ENCODE assay signal across 32 cellular contexts in genomic region chrX:7993873-7994272, GRCh38.
"Had no signal": no experiment of that assay in that cellular context is flagged by ENCODE, and none has a peak within 500 bp of the region (broad histone marks: within the 10 kb centered on the region; RNA-seq: fewer than 3 reads in every experiment).

No MANE protein-coding gene starts in this region.

- H3K36me3 ChIP-seq: cardiac muscle cell, MG63, SJSA1, WERI-Rb-1 had no signal

- ATAC-seq: activated CD8-positive, alpha-beta memory T cell treated with anti-CD3 and anti-CD28 coated beads, Interleukin-2, amount 10 ng/mL, durations not matched to agents 7 days and 5 days; activated naive CD8-positive, alpha-beta T cell treated with anti-CD3 and anti-CD28 coated beads, Interleukin-2, amount 50 U/mL, for 24 hours; Panc1 had no signal

- H3K27me3 ChIP-seq: cardiac muscle cell, MG63, SJSA1 had no signal

- DNase-seq: activated CD4-positive, alpha-beta memory T cell treated with anti-CD3 and anti-CD28 coated beads, Interleukin-2, amount 10 ng/mL, durations not matched to agents 7 days and 5 days; activated CD4-positive, alpha-beta T cell treated with anti-CD3 and anti-CD28 coated beads for 1 hour; activated CD4-positive, alpha-beta T cell treated with anti-CD3 and anti-CD28 coated beads for 48 hours; activated CD4-positive, CD25-positive, alpha-beta regulatory T cell; activated CD8-positive, alpha-beta memory T cell treated with anti-CD3 and anti-CD28 coated beads for 24 hours; activated CD8-positive, alpha-beta memory T cell treated with anti-CD3 and anti-CD28 coated beads, Interleukin-2, amount 10 ng/mL, durations not matched to agents 7 days and 5 days; activated CD8-positive, alpha-beta memory T cell treated with anti-CD3 and anti-CD28 coated beads, Interleukin-2, amount 50 U/mL, for 48 hours; activated effector memory CD4-positive, alpha-beta T cell treated with Interleukin-2 at 50 U/mL for 16 hours; activated naive CD4-positive, alpha-beta T cell treated with anti-CD3 and anti-CD28 coated beads, Interleukin-2, amount 10 ng/mL, durations not matched to agents 7 days and 5 days; activated naive CD8-positive, alpha-beta T cell treated with anti-CD3 and anti-CD28 coated beads, Interleukin-2, amount 50 U/mL, for 24 hours; activated T-cell treated with anti-CD3 and anti-CD28 coated beads, Interleukin-2, amount 50 U/mL, for 48 hours; amniotic stem cell; aorta; Kasumi-1; KG1; MG63; NCI-H1092; NCI-H1436 treated with DMSO at 0.1 percent for 48 hours; NCI-H1694 treated with DMSO at 0.1 percent for 48 hours; NCI-H2029; NCI-H345; NCI-H524 treated with DMSO at 0.1 percent for 48 hours; SHP77 treated with DMSO at 0.1 percent for 48 hours; SK-N-SH; SW 1271; T-helper 1 cell; T-helper 2 cell; T-helper 9 cell; WERI-Rb-1 had no signal

- H3K4me1 ChIP-seq: SJSA1 had no signal

- H3K4me2 ChIP-seq: SK-N-SH had no signal

- H3K9me3 ChIP-seq: MG63, SJSA1, SK-N-SH had no signal

- H3K9ac ChIP-seq: SK-N-SH had no signal

- H3K4me3 ChIP-seq: cardiac muscle cell, MG63, SJSA1 had no signal

- H3K27ac ChIP-seq: cardiac muscle cell, SJSA1, WERI-Rb-1 had no signal
